ENCODE assay signal across 8 cellular contexts in the genomic region with DNA sequence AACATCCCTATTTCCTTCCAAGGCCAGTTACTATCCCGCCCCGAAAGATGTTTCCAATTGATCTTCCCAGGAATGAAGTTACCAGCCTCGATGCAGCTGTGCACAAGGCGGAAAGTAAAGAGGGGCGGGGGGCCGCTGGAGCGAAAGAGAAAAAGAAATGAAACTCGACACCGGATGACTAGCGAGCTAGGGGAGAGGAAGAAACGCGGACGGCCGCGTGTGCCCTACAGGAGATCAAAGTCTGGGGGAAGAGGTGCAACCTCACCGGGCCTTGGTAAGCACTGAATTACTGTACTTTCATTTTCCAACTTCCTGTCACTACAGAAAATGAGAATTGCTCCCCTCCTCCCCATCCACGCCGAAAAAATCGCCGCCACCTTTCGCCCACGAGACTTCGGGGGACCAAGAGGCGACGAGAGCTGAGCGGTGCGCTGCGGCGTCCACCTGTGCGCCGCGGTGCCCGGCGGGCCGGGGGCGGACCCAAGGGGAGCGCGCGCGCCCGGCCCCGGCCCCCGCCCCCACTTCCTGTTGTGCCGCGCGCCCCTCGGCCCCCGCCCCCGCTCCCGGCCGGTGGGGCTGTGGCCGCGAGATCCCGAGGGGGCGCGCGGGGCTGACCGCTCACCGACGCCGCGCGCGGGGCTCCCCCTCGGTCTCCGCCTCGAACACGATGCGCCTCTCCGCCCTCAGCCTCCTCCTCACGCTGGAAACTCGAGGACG. TPM values are rescaled to one million over a fixed set of nuclear protein-coding genes. Genes with fewer than 3 reads are reported as not detected.
DNase-seq lines count a peak whose midpoint lies in the region; ATAC-seq and TF ChIP-seq lines count a peak whose summit lies in the region.

No MANE protein-coding gene starts in this region.

- DNase-seq in C1 segment of cervical spinal cord (lab: John Stamatoyannopoulos, UW) (peak in 11 of 14 donors; percentile 23 to 78 (median 59)), NCI-H526 (lab: John Stamatoyannopoulos, UW) (peak; percentile 69 to 88), coronary artery (ENCODE audit: low spot score) (peak; percentile 78), left lung (peak; percentile 62 to 84)
- peak; percentile 95 for DNase-seq in activated CD4-positive, alpha-beta T cell treated with anti-CD3 and anti-CD28 coated beads, Interleukin-2, amount 10 ng/mL, durations not matched to agents 24 days and 14 days
- DNase-seq in stimulated activated CD4-positive, alpha-beta T cell treated with anti-CD3 and anti-CD28 coated beads, Interleukin-4, amount 100 ng/mL, for 1 hour = peak; percentile 80

- peak; percentile 53 for ATAC-seq in GM19372 (IDR thresholded peaks at IDR 0.05; ENCODE audit: low read depth, unreplicated experiment)
- ATAC-seq in HG03520 (IDR thresholded peaks at IDR 0.05; ENCODE audit: unreplicated experiment) = peak; percentile 51
- ATAC-seq in left lung = peak; percentile 74

- peaks cover 3% of the 10 kb centered on the region for H3K27me3 Mint-ChIP-seq in activated CD4-positive, alpha-beta T cell treated with anti-CD3 and anti-CD28 coated beads, Interleukin-2, amount 10 ng/mL, durations not matched to agents 24 days and 14 days

- H3K27me3 ChIP-seq in left lung = no peaks in the 10 kb centered on the region

- intact Hi-C loops in activated CD4-positive, alpha-beta T cell treated with anti-CD3 and anti-CD28 coated beads, Interleukin-2, amount 10 ng/mL, durations not matched to agents 24 days and 14 days (cut with micrococcal nuclease) = loop anchor here (1.0 to 5.0 kb wide), 5 partner anchors 15 to 509 kb away; no protein-coding TSS in a partner anchor
- intact Hi-C loops in left lung (cut with DNase I) = no loop called here

- H3K4me1 Mint-ChIP-seq in activated CD4-positive, alpha-beta T cell treated with anti-CD3 and anti-CD28 coated beads, Interleukin-2, amount 10 ng/mL, durations not matched to agents 24 days and 14 days = peaks cover 37% of the 10 kb centered on the region

- H3K36me3 Mint-ChIP-seq in activated CD4-positive, alpha-beta T cell treated with anti-CD3 and anti-CD28 coated beads, Interleukin-2, amount 10 ng/mL, durations not matched to agents 24 days and 14 days (ENCODE audit: low read depth) = peaks cover 25% of the 10 kb centered on the region

- H3K9me3 Mint-ChIP-seq in activated CD4-positive, alpha-beta T cell treated with anti-CD3 and anti-CD28 coated beads, Interleukin-2, amount 10 ng/mL, durations not matched to agents 24 days and 14 days = no peaks in the 10 kb centered on the region

- peak overlapping the region; percentile 97 for H3K27ac Mint-ChIP-seq in activated CD4-positive, alpha-beta T cell treated with anti-CD3 and anti-CD28 coated beads, Interleukin-2, amount 10 ng/mL, durations not matched to agents 24 days and 14 days

- peak overlapping the region; percentile 95 to 98 for H3K27ac ChIP-seq in coronary artery
- H3K27ac ChIP-seq in left lung = peak overlapping the region; percentile 87 to 93

- H3K9me3 ChIP-seq in left lung = no peaks in the 10 kb centered on the region

- peaks cover 10 to 53% of the 10 kb centered on the region in 2 donors for H3K4me1 ChIP-seq in left lung

- H3K4me3 ChIP-seq in coronary artery (peak overlapping the region; percentile 77), left lung (peak overlapping the region; percentile 52 to 68)

- TF ChIP-seq CTCF in coronary artery (IDR thresholded peaks at IDR 0.05) = no peak
- no peak for TF ChIP-seq CTCF in left lung (IDR thresholded peaks at IDR 0.05)

- no peaks in the 10 kb centered on the region for H3K36me3 ChIP-seq in left lung

- peak overlapping the region; percentile 96 for H3K4me3 Mint-ChIP-seq in activated CD4-positive, alpha-beta T cell treated with anti-CD3 and anti-CD28 coated beads, Interleukin-2, amount 10 ng/mL, durations not matched to agents 24 days and 14 days

RNA-seq across cellular contexts. Expression of a gene that starts 0.6 kb away (rescaled TPM):
- 81.8 and 83.1 TPM in 2 replicates for total RNA-seq in activated CD4-positive, alpha-beta T cell treated with anti-CD3 and anti-CD28 coated beads, Interleukin-2, amount 10 ng/mL, durations not matched to agents 24 days and 14 days
- total RNA-seq in left lung = 10 to 100 TPM; 51.5 to 69.9 TPM

RNA-seq across cellular contexts. Expression of a gene that starts 49.1 kb away (rescaled TPM):
- total RNA-seq in activated CD4-positive, alpha-beta T cell treated with anti-CD3 and anti-CD28 coated beads, Interleukin-2, amount 10 ng/mL, durations not matched to agents 24 days and 14 days = 1.0 and 1.1 TPM in 2 replicates
- 1 to 10 TPM; 4.1 to 6.3 TPM for total RNA-seq in left lung

Comparison
In these comparisons a context has a peak if more than half of its experiments do, and no peak if none do; other contexts are left out.
1. Peak in every context shown above with its lines: DNase-seq, ATAC-seq, H3K4me3 ChIP-seq and H3K27ac ChIP-seq.